8 cellular contexts compared by ENCODE assay signal in the genomic region with DNA sequence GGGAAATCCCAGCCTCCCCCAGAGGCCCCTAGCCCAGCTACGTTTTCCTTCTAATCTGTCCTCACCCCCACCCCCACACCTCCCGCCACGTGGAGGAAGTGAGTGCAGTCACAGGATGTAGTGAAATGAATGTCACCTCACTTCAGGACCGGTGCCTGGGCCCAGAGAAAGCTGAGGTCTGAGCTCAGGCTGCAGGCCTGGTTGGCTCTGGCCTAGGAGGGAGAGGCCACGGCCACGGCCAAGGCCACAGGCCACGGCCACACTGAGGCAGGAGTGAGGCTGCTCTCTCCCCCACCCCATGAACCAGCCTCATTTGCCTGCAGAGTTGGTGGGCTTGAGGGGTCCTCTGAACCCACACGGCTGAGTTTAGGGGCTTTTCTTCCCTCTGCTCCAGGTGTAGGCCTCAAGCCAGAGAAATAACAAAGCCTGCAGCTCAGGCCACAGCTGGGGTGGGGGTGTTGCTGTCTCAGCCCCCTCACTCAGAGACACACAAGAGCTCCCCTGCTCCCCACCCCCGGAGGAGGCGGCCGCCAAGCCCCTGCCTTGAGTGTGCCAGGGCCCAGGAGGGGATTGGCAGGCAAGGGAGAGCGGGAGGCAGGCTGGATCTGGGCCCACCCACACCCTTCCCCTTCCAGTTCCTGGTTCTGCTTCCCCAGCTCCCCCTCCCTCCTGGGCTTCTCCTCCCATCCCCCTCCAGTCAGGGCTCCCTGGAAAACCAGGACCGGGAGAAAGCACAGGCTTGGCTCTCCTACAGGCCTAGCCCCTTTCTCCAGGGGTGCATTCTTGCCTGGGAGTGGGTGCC. TPM values are rescaled to one million over a fixed set of nuclear protein-coding genes. Genes with fewer than 3 reads are reported as not detected.
A peak's percentile ranks its signal among the peaks of the same experiment; 100 is the strongest.
DNase-seq lines count a peak whose midpoint lies in the region; ATAC-seq and TF ChIP-seq lines count a peak whose summit lies in the region.

No MANE protein-coding gene starts in this region.

- 60% methylated on average over 13 of the region's 13 CpGs for WGBS in liver

- peaks cover 69 to 77% (median 71%) of the 10 kb centered on the region in 3 donors for H3K4me1 Mint-ChIP-seq in T-cell

- peaks cover 8 to 50% (median 33%) of the 10 kb centered on the region in 4 donors for H3K4me1 ChIP-seq in liver (ENCODE audit: control insufficient read depth in 4 of 4, insufficient read depth in 4 of 4, low read length in 3 of 4)

- CTCF ChIA-PET in T-cell (lab: Charles Lee): interaction anchor here (0.5 to 1.6 kb wide), 7 partner anchors 8 to 1331 kb away, joined by 3 to 6 read pairs (median 5); no protein-coding TSS in a partner anchor

- H3K9me3 Mint-ChIP-seq in T-cell: no peaks in the 10 kb centered on the region

- no peak for TF ChIP-seq RAD21 in liver (IDR thresholded peaks at IDR 0.05)

- H3K27me3 Mint-ChIP-seq in T-cell: no peaks in the 10 kb centered on the region

- no peak overlapping the region for H3K4me3 ChIP-seq in liver (ENCODE audit: low read depth in 1 of 3, low read length in 3 of 3)

- DNase-seq in NCI-H1436 (lab: John Stamatoyannopoulos, UW) (peak; percentile 48), NCI-H1436 treated with DMSO at 0.1 percent for 48 hours (lab: John Stamatoyannopoulos, UW) (no peak), T-cell (peak; percentile 40 to 74 (median 60)), amygdala (lab: John Stamatoyannopoulos, UW) (peak in 45 of 56 donors; percentile 28 to 78 (median 63)), mesenteric fat pad (ENCODE audit: low spot score) (no peak)
- peak; percentile 89 for DNase-seq in stimulated activated CD8-positive, alpha-beta memory T cell treated with anti-CD3 and anti-CD28 coated beads, Interleukin-12 subunit alpha, Interleukin-12 subunit beta, amount 100 ng/mL, for 24 hours (ENCODE audit: extremely low read depth)

- H3K4me3 Mint-ChIP-seq in T-cell: peak overlapping the region; percentile 17 to 75 (median 50)

- H3K9ac ChIP-seq in liver (ENCODE audit: low read depth in 1 of 2, low read length in 2 of 2): peak overlapping the region in 1 of 2 donors; percentile 34

- H3K27ac Mint-ChIP-seq in T-cell: peak overlapping the region; percentile 94 to 95

- peak; percentile 92 for ATAC-seq in HG03460 (IDR thresholded peaks at IDR 0.05; ENCODE audit: unreplicated experiment)
- peak; percentile 86 to 88 (median 87) for ATAC-seq in T-cell (replicated peaks in 1 of 4)

- no peaks in the 10 kb centered on the region for H3K27me3 ChIP-seq in liver (ENCODE audit: control insufficient read depth in 4 of 4, insufficient read depth in 4 of 4, low read length in 3 of 4)

- peaks cover 0 to 4% (median 1%) of the 10 kb centered on the region in 4 donors for H3K36me3 ChIP-seq in liver (ENCODE audit: control insufficient read depth in 4 of 4, insufficient read depth in 3 of 4, low read depth in 1 of 4, low read length in 3 of 4)

- H3K27ac ChIP-seq in liver (ENCODE audit: low read depth in 1 of 2, low read length in 2 of 2): peak overlapping the region; percentile 46 to 51

- POLR2A ChIA-PET in T-cell (lab: Charles Lee): no interaction called here

- TF ChIP-seq CTCF in liver (IDR thresholded peaks at IDR 0.05; ENCODE audit: low read depth, low read length, missing input control): no peak

- H3K36me3 Mint-ChIP-seq in T-cell: peaks cover 2% of the 10 kb centered on the region

- H3K9me3 ChIP-seq in liver (ENCODE audit: control insufficient read depth in 4 of 4, low read length in 3 of 4): no peaks in the 10 kb centered on the region

TF ChIP-seq in liver, 16 proteins besides CTCF, POLR2A, EP300 and RAD21:
- TF ChIP-seq FOXA2 (IDR thresholded peaks at IDR 0.05) (no peak), ZBTB33 (IDR thresholded peaks at IDR 0.05) (no peak), TAF1 (conservative IDR thresholded peaks at IDR 0.05) (no peak), SP1 (IDR thresholded peaks at IDR 0.05) (no peak), GABPA (IDR thresholded peaks at IDR 0.05 in 1 of 2, conservative IDR thresholded peaks at IDR 0.05 in 1 of 2) (no peak), HNF4A (conservative IDR thresholded peaks at IDR 0.05) (no peak), RXRA (IDR thresholded peaks at IDR 0.05) (no peak), JUND (IDR thresholded peaks at IDR 0.05) (no peak), HNF4G (IDR thresholded peaks at IDR 0.05) (no peak), NR2F2 (IDR thresholded peaks at IDR 0.05) (no peak), FOXA1 (IDR thresholded peaks at IDR 0.05) (no peak), YY1 (IDR thresholded peaks at IDR 0.05) (no peak), EGR1 (IDR thresholded peaks at IDR 0.05; ENCODE audit: low read depth in 2 of 2) (no peak), REST (IDR thresholded peaks at IDR 0.05) (no peak)
- TF ChIP-seq, protein P1, sequence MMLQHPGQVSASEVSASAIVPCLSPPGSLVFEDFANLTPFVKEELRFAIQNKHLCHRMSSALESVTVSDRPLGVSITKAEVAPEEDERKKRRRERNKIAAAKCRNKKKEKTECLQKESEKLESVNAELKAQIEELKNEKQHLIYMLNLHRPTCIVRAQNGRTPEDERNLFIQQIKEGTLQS (IDR thresholded peaks at IDR 0.05): no peak
- TF ChIP-seq, protein P2, sequence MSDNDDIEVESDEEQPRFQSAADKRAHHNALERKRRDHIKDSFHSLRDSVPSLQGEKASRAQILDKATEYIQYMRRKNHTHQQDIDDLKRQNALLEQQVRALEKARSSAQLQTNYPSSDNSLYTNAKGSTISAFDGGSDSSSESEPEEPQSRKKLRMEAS (IDR thresholded peaks at IDR 0.05): no peak

RNA-seq across cellular contexts. Expression of gene DNMT3A, which starts 27.0 kb away (rescaled TPM):
- 100 to 1,000 TPM in 1 of 5 donors, 10 to 100 TPM in 4; 78.7 to 125 (median 93.2) TPM for total RNA-seq in T-cell
- total RNA-seq in liver: 10 to 100 TPM; 11.9 to 24.2 TPM
- 1 to 10 TPM; 3.5 to 4.3 TPM for polyA plus RNA-seq in liver
- 24.4 TPM for total RNA-seq in mesenteric fat pad

Comparison
In these comparisons a context has a peak if more than half of its experiments do, and no peak if none do; other contexts are left out.
1. DNase-seq: peak in NCI-H1436 (single experiment), T-cell (34 of 34), amygdala (45 of 56) and stimulated activated CD8-positive, alpha-beta memory T cell treated with anti-CD3 and anti-CD28 coated beads, Interleukin-12 subunit alpha, Interleukin-12 subunit beta, amount 100 ng/mL, for 24 hours (single experiment); none in NCI-H1436 treated with DMSO at 0.1 percent for 48 hours (single experiment) and mesenteric fat pad (single experiment).